Comparison of ENCODE assay signal across 19 cellular contexts in the genomic region with DNA sequence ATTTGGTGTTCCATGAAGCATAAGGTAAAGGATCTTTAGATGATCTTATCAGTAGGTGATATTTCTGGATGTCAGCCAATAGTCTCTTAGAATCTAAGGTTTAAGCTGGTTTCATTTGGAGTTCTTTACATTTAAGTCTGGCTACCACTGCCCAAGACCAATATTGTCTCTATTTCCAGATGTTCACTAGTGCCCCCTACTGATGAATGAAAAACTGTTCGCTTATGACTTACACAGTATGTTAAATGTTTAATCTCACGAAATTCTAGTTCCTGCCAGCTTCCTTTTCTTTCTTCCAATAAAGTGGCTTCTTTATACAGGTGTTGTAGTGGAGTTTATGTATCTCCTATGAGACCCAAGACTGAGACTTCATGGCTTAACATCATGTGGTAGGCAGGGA. TPM values are rescaled to one million over a fixed set of nuclear protein-coding genes. Genes with fewer than 3 reads are reported as not detected.
DNase-seq lines count a peak whose midpoint lies in the region; ATAC-seq and TF ChIP-seq lines count a peak whose summit lies in the region.
"Had no signal": no experiment of that assay in that cellular context is flagged by ENCODE, and none has a peak within 500 bp of the region (broad histone marks: within the 10 kb centered on the region; RNA-seq: fewer than 3 reads in every experiment).

No MANE protein-coding gene starts in this region.

- peaks cover 4% of the 10 kb centered on the region for H3K27me3 Mint-ChIP-seq in GM23338 (ENCODE audit: insufficient read depth, low read depth, poor library complexity)
- H3K27me3 Mint-ChIP-seq: activated naive CD4-positive, alpha-beta T cell treated with anti-CD3 and anti-CD28 coated beads, Interleukin-2, amount 10 ng/mL, durations not matched to agents 7 days and 5 days had no signal

- H3K9me3 ChIP-seq in OCI-LY1 (ENCODE audit: low read length) (no peaks in the 10 kb centered on the region), mammary epithelial cell (replicated peaks; ENCODE audit: insufficient read depth, low read length) (peaks cover 4% of the 10 kb centered on the region), vagina (no peaks in the 10 kb centered on the region), WERI-Rb-1 (ENCODE audit: severe bottlenecking) (peaks cover 7% of the 10 kb centered on the region)
- H3K9me3 ChIP-seq: psoas muscle had no signal

- no peaks in the 10 kb centered on the region for H3F3A ChIP-seq in GM23338 (replicated peaks; ENCODE audit: low read depth)
- H3F3A ChIP-seq in OCI-LY1 (ENCODE audit: insufficient read depth, low read length), result no peaks in the 10 kb centered on the region

- H4K20me1 ChIP-seq in GM23338 (replicated peaks; ENCODE audit: insufficient read depth) (no peaks in the 10 kb centered on the region), OCI-LY1 (ENCODE audit: insufficient read depth, low read length) (no peaks in the 10 kb centered on the region), mammary epithelial cell (ENCODE audit: insufficient read depth, low read length) (no peaks in the 10 kb centered on the region)

- peak; percentile 43 for TF ChIP-seq CTCF in C4-2B (conservative IDR thresholded peaks at IDR 0.05)
- TF ChIP-seq CTCF in GM23338 (conservative IDR thresholded peaks at IDR 0.05; ENCODE audit: low read depth in 2 of 2), result peak; percentile 56 to 63
- peak; percentile 60 for TF ChIP-seq CTCF in OCI-LY1 (IDR thresholded peaks at IDR 0.05; ENCODE audit: low read length)
- peak; percentile 27 for TF ChIP-seq CTCF in fibroblast of villous mesenchyme (IDR thresholded peaks at IDR 0.05; ENCODE audit: insufficient read depth, low read depth, low read length)
- TF ChIP-seq CTCF in mammary epithelial cell (conservative IDR thresholded peaks at IDR 0.05 in 1 of 2, IDR thresholded peaks at IDR 0.05 in 1 of 2; ENCODE audit: extremely low read depth in 1 of 2, insufficient read depth in 1 of 2, low read depth in 1 of 2, low read length in 2 of 2), result peak in 1 of 2 donors; percentile 11
- no peak for TF ChIP-seq CTCF in vagina (IDR thresholded peaks at IDR 0.05)
- no peak for TF ChIP-seq CTCF in WERI-Rb-1 (IDR thresholded peaks at IDR 0.05; ENCODE audit: low read depth, low read length)

- intact Hi-C loops in mammary epithelial cell (cut with micrococcal nuclease), result no loop called here
- intact Hi-C loops in vagina (cut with DNase I), result no loop called here

- 100% methylated on average over 1 of the region's 2 CpGs for WGBS in mammary epithelial cell (ENCODE audit: low coverage, missing lambda C conversion rate)

- no peak overlapping the region for H2AFZ ChIP-seq in GM23338
- no peak overlapping the region for H2AFZ ChIP-seq in OCI-LY1 (ENCODE audit: low read length)
- H2AFZ ChIP-seq in mammary epithelial cell (ENCODE audit: low read depth, low read length), result no peak overlapping the region

- H3K9me2 ChIP-seq in GM23338 (ENCODE audit: insufficient read depth) (peaks cover 3% of the 10 kb centered on the region; the same call in 1 of the 2 replicates), OCI-LY1 (ENCODE audit: low read depth, low read length) (no peaks in the 10 kb centered on the region; the same call in 1 of the 2 replicates)

- no peak for TF ChIP-seq POLR2A in vagina (IDR thresholded peaks at IDR 0.05)

- ATAC-seq in GM23338, result no peak
- ATAC-seq: left cardiac atrium, psoas muscle had no signal

- H3K79me2 ChIP-seq in GM23338 (replicated peaks; ENCODE audit: insufficient read depth) (no peaks in the 10 kb centered on the region), OCI-LY1 (ENCODE audit: insufficient read depth, low read length) (no peaks in the 10 kb centered on the region), mammary epithelial cell (ENCODE audit: insufficient read depth, low read length) (no peaks in the 10 kb centered on the region)

- in situ Hi-C loops in mammary epithelial cell (cut with MboI; ENCODE audit: low sequenced_read_pairs in 2 of 2), result no loop called here

- H3K4me2 ChIP-seq in GM23338 (no peak overlapping the region), OCI-LY1 (ENCODE audit: low read length) (no peak overlapping the region), mammary epithelial cell (ENCODE audit: insufficient read depth, low read depth, low read length) (no peak overlapping the region)

- H3K27ac Mint-ChIP-seq in GM23338, result no peak overlapping the region
- H3K27ac Mint-ChIP-seq: activated naive CD4-positive, alpha-beta T cell treated with anti-CD3 and anti-CD28 coated beads, Interleukin-2, amount 10 ng/mL, durations not matched to agents 7 days and 5 days had no signal

- H3K4me1 Mint-ChIP-seq in GM23338, result no peaks in the 10 kb centered on the region
- H3K4me1 Mint-ChIP-seq: activated naive CD4-positive, alpha-beta T cell treated with anti-CD3 and anti-CD28 coated beads, Interleukin-2, amount 10 ng/mL, durations not matched to agents 7 days and 5 days; neural crest cell had no signal

- no peaks in the 10 kb centered on the region for H3K27me3 ChIP-seq in GM23338 (ENCODE audit: insufficient read depth)
- no peaks in the 10 kb centered on the region for H3K27me3 ChIP-seq in OCI-LY1 (ENCODE audit: insufficient read depth, low read length)
- H3K27me3 ChIP-seq in mammary epithelial cell (ENCODE audit: insufficient read depth, low read length), result no peaks in the 10 kb centered on the region
- no peaks in the 10 kb centered on the region for H3K27me3 ChIP-seq in vagina
- H3K27me3 ChIP-seq in WERI-Rb-1 (ENCODE audit: insufficient read depth, low read depth, severe bottlenecking), result no peaks in the 10 kb centered on the region
- H3K27me3 ChIP-seq: spleen had no signal

- CTCF ChIA-PET in mammary epithelial cell (lab: Charles Lee; ENCODE audit: low non-redundant PET), result no interaction called here

- H3K36me3 ChIP-seq in GM23338 (ENCODE audit: insufficient read depth) (peaks cover 4% of the 10 kb centered on the region; the same call in 1 of the 2 replicates), OCI-LY1 (ENCODE audit: insufficient read depth, low read length) (no peaks in the 10 kb centered on the region), mammary epithelial cell (ENCODE audit: insufficient read depth, low read length) (no peaks in the 10 kb centered on the region), vagina (no peaks in the 10 kb centered on the region), WERI-Rb-1 (no peaks in the 10 kb centered on the region)
- H3K36me3 ChIP-seq: spleen had no signal

- BruUV-seq in mammary epithelial cell (replicated peaks; lab: Mats Ljungman, UMichigan), result no TSS peak

- no peaks in the 10 kb centered on the region for H3K4me1 ChIP-seq in GM23338 (ENCODE audit: insufficient read depth)
- no peaks in the 10 kb centered on the region for H3K4me1 ChIP-seq in OCI-LY1 (ENCODE audit: insufficient read depth, low read length, severe bottlenecking)
- H3K4me1 ChIP-seq in mammary epithelial cell (ENCODE audit: insufficient read depth, low read length), result no peaks in the 10 kb centered on the region
- H3K4me1 ChIP-seq in vagina, result no peaks in the 10 kb centered on the region
- H3K4me1 ChIP-seq: psoas muscle, spleen had no signal

- H3K36me3 Mint-ChIP-seq in GM23338 (ENCODE audit: low read depth), result peaks cover 14% of the 10 kb centered on the region
- H3K36me3 Mint-ChIP-seq: activated naive CD4-positive, alpha-beta T cell treated with anti-CD3 and anti-CD28 coated beads, Interleukin-2, amount 10 ng/mL, durations not matched to agents 7 days and 5 days had no signal

- H3K9ac ChIP-seq in OCI-LY1 (ENCODE audit: low read length) (no peak overlapping the region), mammary epithelial cell (ENCODE audit: insufficient read depth, low read length) (no peak overlapping the region)

- no peak overlapping the region for H3K27ac ChIP-seq in C4-2B
- no peak overlapping the region for H3K27ac ChIP-seq in GM23338 (ENCODE audit: low read depth)
- no peak overlapping the region for H3K27ac ChIP-seq in OCI-LY1 (ENCODE audit: low read depth, low read length, poor library complexity, severe bottlenecking)
- no peak overlapping the region for H3K27ac ChIP-seq in mammary epithelial cell (ENCODE audit: insufficient read depth, low read depth, low read length)
- no peak overlapping the region for H3K27ac ChIP-seq in vagina
- no peak overlapping the region for H3K27ac ChIP-seq in WERI-Rb-1
- H3K27ac ChIP-seq: coronary artery, HL-60, psoas muscle, spleen had no signal

- H3K4me3 ChIP-seq in GM23338 (no peak overlapping the region), OCI-LY1 (ENCODE audit: low read depth, low read length, poor library complexity, severe bottlenecking) (no peak overlapping the region), fibroblast of villous mesenchyme (ENCODE audit: low read depth, low read length) (no peak overlapping the region), mammary epithelial cell (replicated peaks in 1 of 3; ENCODE audit: insufficient read depth in 1 of 3, low read depth in 2 of 3, low read length in 3 of 3) (no peak overlapping the region), vagina (no peak overlapping the region), WERI-Rb-1 (ENCODE audit: low read depth, low read length) (no peak overlapping the region)
- H3K4me3 ChIP-seq: coronary artery, psoas muscle, spleen had no signal

- H3K9me3 Mint-ChIP-seq in GM23338, result peaks cover 22% of the 10 kb centered on the region

- DNase-seq in GM23338 (ENCODE audit: low spot score) (peak; percentile 51), fibroblast of villous mesenchyme (ENCODE audit: low read depth) (no peak), NCI-H1105 (lab: John Stamatoyannopoulos, UW) (no peak), mammary epithelial cell (no peak), vagina (ENCODE audit: extremely low spot score in 2 of 2) (no peak), WERI-Rb-1 (no peak)
- DNase-seq: activated naive CD4-positive, alpha-beta T cell treated with anti-CD3 and anti-CD28 coated beads, Interleukin-2, amount 10 ng/mL, durations not matched to agents 7 days and 5 days; left cardiac atrium; NCI-H1417; NCI-H2171; NCI-H748 treated with DMSO at 0.1 percent for 48 hours; psoas muscle; RPMI8226; spleen had no signal

- dilution Hi-C loops in mammary epithelial cell (cut with HindIII; ENCODE audit: low sequenced_read_pairs), result no loop called here

- H3K4me3 Mint-ChIP-seq in GM23338, result no peak overlapping the region
- H3K4me3 Mint-ChIP-seq: activated naive CD4-positive, alpha-beta T cell treated with anti-CD3 and anti-CD28 coated beads, Interleukin-2, amount 10 ng/mL, durations not matched to agents 7 days and 5 days; neural crest cell had no signal

TF ChIP-seq in GM23338, 12 proteins besides CTCF, POLR2A, EP300 and RAD21 (continues in another document):
- TF ChIP-seq CREB1 (CRISPR knock-in tag; IDR thresholded peaks at IDR 0.05; ENCODE audit: low read depth), result no peak

RNA-seq across cellular contexts. Expression of a gene that starts 31.8 kb away (rescaled TPM):
- 84.4 and 109 TPM in 2 replicates for total RNA-seq in GM23338 (2014; rRNA removed; shearing (Covaris generic))
- polyA plus RNA-seq in GM23338 (2016; fragmentation: Nextera tagmentation; extraction: Ambion mirVana) (158 and 216 TPM in 2 replicates), mammary epithelial cell (11.4 TPM)
- total RNA-seq in fibroblast of villous mesenchyme (30.3 and 40.6 TPM in 2 replicates), mammary epithelial cell (10 to 100 TPM; 22.5 to 25.8 TPM), vagina (18.7 TPM)
- polyA minus RNA-seq in mammary epithelial cell, result 9.2 TPM

Comparison
In these comparisons a context has a peak if more than half of its experiments do, and no peak if none do; other contexts are left out.
1. CTCF ChIP-seq: peak in C4-2B (single experiment), GM23338 (2 of 2), OCI-LY1 (single experiment) and fibroblast of villous mesenchyme (single experiment); none in vagina (0 of 3) and WERI-Rb-1 (single experiment).